Comparison of ENCODE assay signal across 9 cellular contexts in the genomic region with DNA sequence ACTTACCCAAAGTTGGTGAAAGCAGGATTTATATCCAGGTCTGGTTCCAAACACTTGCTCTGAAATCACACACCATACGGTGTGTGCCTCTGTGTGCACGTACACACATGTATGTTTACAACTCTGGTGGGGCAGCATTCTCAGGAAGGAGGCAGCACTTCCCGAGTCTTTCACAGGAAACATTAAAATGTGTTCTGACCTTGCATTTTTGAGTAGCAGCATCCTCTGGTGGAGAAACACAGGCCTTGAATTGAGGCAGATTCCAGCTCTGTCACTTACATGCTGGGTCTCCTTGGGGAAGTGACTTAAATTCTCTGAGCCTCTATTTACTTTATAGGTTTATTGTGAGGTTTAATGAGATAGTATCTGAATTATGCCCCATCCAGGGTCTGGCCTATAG.
DNase-seq lines count a peak whose midpoint lies in the region; ATAC-seq and TF ChIP-seq lines count a peak whose summit lies in the region.
"Had no signal": no experiment of that assay in that cellular context is flagged by ENCODE, and none has a peak within 500 bp of the region (broad histone marks: within the 10 kb centered on the region; RNA-seq: fewer than 3 reads in every experiment).

No MANE protein-coding gene starts in this region.

- peak; percentile 88 for TF ChIP-seq CTCF in Loucy (conservative IDR thresholded peaks at IDR 0.05; ENCODE audit: low read length)

- peak overlapping the region; percentile 54 for H3K9ac ChIP-seq in Loucy (ENCODE audit: low read depth, low read length, poor library complexity, severe bottlenecking)

- peak overlapping the region in 2 of 8 donors; percentile 8 to 57 for H3K4me3 Mint-ChIP-seq in CD4-positive, alpha-beta memory T cell
- H3K4me3 Mint-ChIP-seq in natural killer cell treated with Interleukin-12 subunit alpha and Interleukin-12 subunit beta and Interleukin-15 and Interleukin-18, amount 100 ng/mL, for 72 hours: no peak overlapping the region

- no peaks in the 10 kb centered on the region for H3K9me3 ChIP-seq in CD4-positive, alpha-beta memory T cell (ENCODE audit: control insufficient read depth in 1 of 2, low read length in 2 of 2)
- no peaks in the 10 kb centered on the region for H3K9me3 ChIP-seq in Loucy (ENCODE audit: insufficient read depth, low read depth, low read length)

- H4K20me1 ChIP-seq in Loucy (ENCODE audit: insufficient read depth, low read length, poor library complexity, severe bottlenecking): no peaks in the 10 kb centered on the region

- no peak for ATAC-seq in natural killer cell treated with Interleukin-12 subunit alpha and Interleukin-12 subunit beta and Interleukin-15 and Interleukin-18, amount 100 ng/mL, for 72 hours
- ATAC-seq in HG03108 (IDR thresholded peaks at IDR 0.05; ENCODE audit: unreplicated experiment) (no peak), HG02642 (IDR thresholded peaks at IDR 0.05; ENCODE audit: poor library complexity, unreplicated experiment) (no peak)

- H3K27ac Mint-ChIP-seq in CD4-positive, alpha-beta memory T cell: peak overlapping the region in 5 of 7 donors; percentile 19 to 75 (median 57)
- H3K27ac Mint-ChIP-seq in natural killer cell treated with Interleukin-12 subunit alpha and Interleukin-12 subunit beta and Interleukin-15 and Interleukin-18, amount 100 ng/mL, for 72 hours: peak overlapping the region; percentile 89 to 96

- peak in 3 of 5 donors; percentile 17 to 23 (median 19) for DNase-seq in CD4-positive, alpha-beta memory T cell
- DNase-seq in central memory CD4-positive, alpha-beta T cell: peak; percentile 18
- no peak for DNase-seq in natural killer cell treated with Interleukin-12 subunit alpha and Interleukin-12 subunit beta and Interleukin-15 and Interleukin-18, amount 100 ng/mL, for 72 hours (ENCODE audit: low spot score)
- no peak for DNase-seq in NCI-H748 (lab: John Stamatoyannopoulos, UW; ENCODE audit: unreplicated experiment)
- no peak for DNase-seq in foreskin melanocyte
- DNase-seq: anterior cingulate cortex had no signal

- no peaks in the 10 kb centered on the region for H3K9me2 ChIP-seq in Loucy (replicated peaks; ENCODE audit: low read depth, low read length)

- no peaks in the 10 kb centered on the region for H3K27me3 Mint-ChIP-seq in CD4-positive, alpha-beta memory T cell
- H3K27me3 Mint-ChIP-seq in natural killer cell treated with Interleukin-12 subunit alpha and Interleukin-12 subunit beta and Interleukin-15 and Interleukin-18, amount 100 ng/mL, for 72 hours: no peaks in the 10 kb centered on the region

- no peaks in the 10 kb centered on the region for H3K27me3 ChIP-seq in CD4-positive, alpha-beta memory T cell (ENCODE audit: insufficient read depth, low read length)
- no peaks in the 10 kb centered on the region for H3K27me3 ChIP-seq in Loucy (ENCODE audit: insufficient read depth, low read length, poor library complexity, severe bottlenecking)

- H3K4me1 Mint-ChIP-seq in CD4-positive, alpha-beta memory T cell: peaks cover 29 to 54% (median 36%) of the 10 kb centered on the region in 4 donors
- peaks cover 61 to 67% of the 10 kb centered on the region in 2 donors for H3K4me1 Mint-ChIP-seq in natural killer cell treated with Interleukin-12 subunit alpha and Interleukin-12 subunit beta and Interleukin-15 and Interleukin-18, amount 100 ng/mL, for 72 hours (ENCODE audit: low read depth in 2 of 2)

- no peak overlapping the region for H3K27ac ChIP-seq in CD4-positive, alpha-beta memory T cell (ENCODE audit: low read depth, low read length)

- CTCF ChIA-PET in CD4-positive, alpha-beta memory T cell (lab: Charles Lee; ENCODE audit: partially characterized antibody): interaction anchor here (0.8 to 17.1 kb wide), 20 partner anchors 9 to 317 kb away, joined by 3 to 322 read pairs (median 4); a partner anchor contains a TSS

- H3K79me2 ChIP-seq in Loucy (ENCODE audit: insufficient read depth, low read length): peaks cover 39% of the 10 kb centered on the region; the same call in 1 of the 2 replicates

- peaks cover 18 to 40% of the 10 kb centered on the region in 2 donors for H3K36me3 Mint-ChIP-seq in CD4-positive, alpha-beta memory T cell
- no peaks in the 10 kb centered on the region for H3K36me3 Mint-ChIP-seq in natural killer cell treated with Interleukin-12 subunit alpha and Interleukin-12 subunit beta and Interleukin-15 and Interleukin-18, amount 100 ng/mL, for 72 hours

- peak overlapping the region; percentile 78 for H3K4me2 ChIP-seq in Loucy (ENCODE audit: low read depth, low read length, poor library complexity, severe bottlenecking)

- intact Hi-C loops in CD4-positive, alpha-beta memory T cell (cut with micrococcal nuclease): loop anchor here (1.0 to 2.0 kb wide), 4 partner anchors 11 to 316 kb away; no protein-coding TSS in a partner anchor

- POLR2A ChIA-PET in CD4-positive, alpha-beta memory T cell (lab: Charles Lee; ENCODE audit: partially characterized antibody): interaction anchor here (0.8 to 2.3 kb wide), 3 partner anchors 11 to 143 kb away, joined by 3 to 10 read pairs (median 6); no protein-coding TSS in a partner anchor

- peak overlapping the region; percentile 58 for H2AFZ ChIP-seq in Loucy (ENCODE audit: low read length)

- peaks cover 21% of the 10 kb centered on the region for H3K4me1 ChIP-seq in CD4-positive, alpha-beta memory T cell (ENCODE audit: insufficient read depth, low read length)
- H3K4me1 ChIP-seq in Loucy (ENCODE audit: insufficient read depth, low read length, poor library complexity, severe bottlenecking): peaks cover 39% of the 10 kb centered on the region

- H3K36me3 ChIP-seq in CD4-positive, alpha-beta memory T cell (ENCODE audit: insufficient read depth, low read length): peaks cover 3% of the 10 kb centered on the region
- H3K36me3 ChIP-seq in Loucy (ENCODE audit: insufficient read depth, low read length): peaks cover under 1% of the 10 kb centered on the region; the same call in 1 of the 2 replicates

- H3F3A ChIP-seq in Loucy (ENCODE audit: low read depth): no peaks in the 10 kb centered on the region

- no peak overlapping the region for H3K4me3 ChIP-seq in CD4-positive, alpha-beta memory T cell (ENCODE audit: low read length in 2 of 2)
- peak overlapping the region; percentile 67 for H3K4me3 ChIP-seq in Loucy (ENCODE audit: low read length, poor library complexity, severe bottlenecking)

- H3K9me3 Mint-ChIP-seq in CD4-positive, alpha-beta memory T cell: peaks cover 0 to 2% (median 0%) of the 10 kb centered on the region in 8 donors
- no peaks in the 10 kb centered on the region for H3K9me3 Mint-ChIP-seq in natural killer cell treated with Interleukin-12 subunit alpha and Interleukin-12 subunit beta and Interleukin-15 and Interleukin-18, amount 100 ng/mL, for 72 hours

Comparison
In these comparisons a context has a peak if more than half of its experiments do, and no peak if none do; other contexts are left out.
1. DNase-seq: peak in CD4-positive, alpha-beta memory T cell (3 of 5) and central memory CD4-positive, alpha-beta T cell (single experiment); none in natural killer cell treated with Interleukin-12 subunit alpha and Interleukin-12 subunit beta and Interleukin-15 and Interleukin-18, amount 100 ng/mL, for 72 hours (single experiment), NCI-H748 (single experiment) and foreskin melanocyte (single experiment).